In the genomic region with DNA sequence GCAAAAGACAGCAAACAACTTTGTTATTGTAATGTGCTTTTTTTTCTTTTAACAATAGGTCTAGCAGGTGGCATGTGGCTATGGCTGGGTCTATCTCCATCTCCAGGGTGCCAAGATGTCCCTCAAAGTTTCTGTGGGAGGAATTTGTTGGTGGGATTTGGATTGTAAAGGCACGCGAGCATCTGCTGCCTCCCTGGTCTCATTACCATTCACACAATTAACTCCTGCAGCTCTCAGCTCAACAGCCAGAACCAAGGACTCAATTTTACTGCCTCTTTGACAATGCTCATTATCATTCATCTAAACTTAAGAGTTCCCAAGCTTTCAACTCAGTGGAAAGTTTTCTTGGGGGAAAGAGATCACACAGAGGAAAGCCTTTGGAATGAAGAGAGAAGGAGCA, we compare ENCODE assay signal across 19 cellular contexts. TPM values are rescaled to one million over a fixed set of nuclear protein-coding genes. Genes with fewer than 3 reads are reported as not detected.
A peak's percentile ranks its signal among the peaks of the same experiment; 100 is the strongest.
DNase-seq lines count a peak whose midpoint lies in the region; ATAC-seq and TF ChIP-seq lines count a peak whose summit lies in the region.
"Had no signal": no experiment of that assay in that cellular context is flagged by ENCODE, and none has a peak within 500 bp of the region (broad histone marks: within the 10 kb centered on the region; RNA-seq: fewer than 3 reads in every experiment).

No MANE protein-coding gene starts in this region.

- no peaks in the 10 kb centered on the region for H4K20me1 ChIP-seq in IMR-90 (ENCODE audit: insufficient read depth, low read length)

- peaks cover 2% of the 10 kb centered on the region for H3K9me1 ChIP-seq in IMR-90 (ENCODE audit: insufficient read depth, low read length)

- H3K23ac ChIP-seq in IMR-90 (ENCODE audit: low read depth, low read length), result peak overlapping the region; percentile 45; the same call in 1 of the 2 replicates

- H3K4me1 Mint-ChIP-seq in endodermal cell, result peaks cover 34% of the 10 kb centered on the region
- H3K4me1 Mint-ChIP-seq: activated CD4-positive, alpha-beta T cell treated with anti-CD3 and anti-CD28 coated beads, Interleukin-2, amount 10 ng/mL, durations not matched to agents 24 days and 14 days; activated naive CD4-positive, alpha-beta T cell treated with anti-CD3 and anti-CD28 coated beads, Interleukin-2, amount 10 ng/mL, durations not matched to agents 7 days and 5 days had no signal

- no peak overlapping the region for H3K9ac ChIP-seq in IMR-90 (ENCODE audit: low read depth, low read length)
- H3K9ac ChIP-seq in endodermal cell (ENCODE audit: extremely low read depth, low read length, poor library complexity, severe bottlenecking), result no peak overlapping the region

- H4K5ac ChIP-seq in IMR-90 (ENCODE audit: low read depth, low read length), result no peak overlapping the region

- TF ChIP-seq POLR2A in IMR-90 (IDR thresholded peaks at IDR 0.05; ENCODE audit: low read depth, low read length) (no peak), uterus (IDR thresholded peaks at IDR 0.05) (no peak)

- peak overlapping the region; percentile 43 for H2BK20ac ChIP-seq in IMR-90 (ENCODE audit: low read depth, low read length)

- TF ChIP-seq CTCF in IMR-90 (conservative IDR thresholded peaks at IDR 0.05; ENCODE audit: low read depth, low read length) (no peak), endodermal cell (conservative IDR thresholded peaks at IDR 0.05) (no peak), uterus (IDR thresholded peaks at IDR 0.05) (no peak)

- H3K18ac ChIP-seq in IMR-90 (ENCODE audit: low read depth, low read length), result no peak overlapping the region

- POLR2A ChIA-PET in IMR-90 (lab: Charles Lee; ENCODE audit: unreplicated experiment), result no interaction called here

- no peak overlapping the region for H4K8ac ChIP-seq in IMR-90 (ENCODE audit: low read depth in 2 of 2, low read length in 2 of 2)

- H3K9me3 Mint-ChIP-seq in endodermal cell, result no peaks in the 10 kb centered on the region
- H3K9me3 Mint-ChIP-seq: activated CD4-positive, alpha-beta T cell treated with anti-CD3 and anti-CD28 coated beads, Interleukin-2, amount 10 ng/mL, durations not matched to agents 24 days and 14 days; activated naive CD4-positive, alpha-beta T cell treated with anti-CD3 and anti-CD28 coated beads, Interleukin-2, amount 10 ng/mL, durations not matched to agents 7 days and 5 days; mesothelial cell of epicardium had no signal

- TF ChIP-seq RAD21 in IMR-90 (IDR thresholded peaks at IDR 0.05; ENCODE audit: low read length), result no peak

- H3K9me3 ChIP-seq in IMR-90 (ENCODE audit: control insufficient read depth, insufficient read depth, low read length) (no peaks in the 10 kb centered on the region), endodermal cell (ENCODE audit: control insufficient read depth, low read length) (no peaks in the 10 kb centered on the region), mesodermal cell (ENCODE audit: control insufficient read depth, low read length) (peaks cover 3% of the 10 kb centered on the region), uterus (no peaks in the 10 kb centered on the region), right cardiac atrium (ENCODE audit: control insufficient read depth, low read length) (no peaks in the 10 kb centered on the region)
- H3K9me3 ChIP-seq: testis had no signal

- BruUV-seq in IMR-90 (replicated peaks; lab: Mats Ljungman, UMichigan), result no TSS peak

- H3K36me3 ChIP-seq in IMR-90 (ENCODE audit: control insufficient read depth, insufficient read depth, low read length) (no peaks in the 10 kb centered on the region), endodermal cell (ENCODE audit: control insufficient read depth, insufficient read depth, low read length) (no peaks in the 10 kb centered on the region), mesodermal cell (ENCODE audit: control insufficient read depth, insufficient read depth, low read length) (no peaks in the 10 kb centered on the region), uterus (no peaks in the 10 kb centered on the region)

- H2AK5ac ChIP-seq in IMR-90 (ENCODE audit: low read depth, low read length), result no peak overlapping the region

- no peak overlapping the region for H2BK5ac ChIP-seq in IMR-90 (ENCODE audit: low read depth, low read length, poor library complexity, severe bottlenecking)

- H3K4me3 ChIP-seq in IMR-90 (ENCODE audit: insufficient read depth, low read depth, low read length), result no peak overlapping the region
- H3K4me3 ChIP-seq in endodermal cell (ENCODE audit: low read length), result no peak overlapping the region
- no peak overlapping the region for H3K4me3 ChIP-seq in mesodermal cell (ENCODE audit: extremely low read depth, insufficient read depth, low read length, poor library complexity, severe bottlenecking)
- H3K4me3 ChIP-seq in uterus, result no peak overlapping the region
- H3K4me3 ChIP-seq in right cardiac atrium (ENCODE audit: low read length), result no peak overlapping the region
- H3K4me3 ChIP-seq: PC-9 had no signal

- H3K79me1 ChIP-seq in IMR-90 (ENCODE audit: low read depth in 1 of 2, low read length in 2 of 2), result no peaks in the 10 kb centered on the region

- H2BK120ac ChIP-seq in IMR-90 (ENCODE audit: low read depth, low read length), result 0 out of 2 replicates have a peak overlapping the region, but pooled peaks have one; percentile 49

- H3K14ac ChIP-seq in IMR-90 (replicated peaks; ENCODE audit: low read depth, low read length), result peak overlapping the region; percentile 73; the same call in 1 of the 2 replicates

- no peaks in the 10 kb centered on the region for H3K36me3 Mint-ChIP-seq in endodermal cell (ENCODE audit: low read depth)
- H3K36me3 Mint-ChIP-seq: activated naive CD4-positive, alpha-beta T cell treated with anti-CD3 and anti-CD28 coated beads, Interleukin-2, amount 10 ng/mL, durations not matched to agents 7 days and 5 days; mesothelial cell of epicardium had no signal

- no CpG with 5 or more reads among the region's 2 CpGs for WGBS in IMR-90 (ENCODE audit: extremely low coverage in 2 of 2, insufficient read length in 1 of 2), 2 experiments
- 13% methylated on average over 2 of the region's 2 CpGs; no CpG with 5 or more reads in 1 of the 2 experiments for WGBS in endodermal cell (ENCODE audit: insufficient coverage in 1 of 2, insufficient read length in 1 of 2), 2 experiments
- WGBS in mesodermal cell (ENCODE audit: insufficient coverage in 2 of 2), 2 experiments, result no CpG with 5 or more reads among the region's 2 CpGs
- 56% methylated on average over 2 of the region's 2 CpGs for WGBS in right cardiac atrium

- intact Hi-C loops in IMR-90 (cut with micrococcal nuclease), result no loop called here
- intact Hi-C loops in uterus (cut with DNase I; ENCODE audit: low total_unique reads), result no loop called here
- intact Hi-C loops in right cardiac atrium (cut with DNase I), result no loop called here

- no peak overlapping the region for H3K4me3 Mint-ChIP-seq in endodermal cell
- H3K4me3 Mint-ChIP-seq: activated CD4-positive, alpha-beta T cell treated with anti-CD3 and anti-CD28 coated beads, Interleukin-2, amount 10 ng/mL, durations not matched to agents 24 days and 14 days; activated naive CD4-positive, alpha-beta T cell treated with anti-CD3 and anti-CD28 coated beads, Interleukin-2, amount 10 ng/mL, durations not matched to agents 7 days and 5 days; mesothelial cell of epicardium had no signal

- in situ Hi-C loops in IMR-90 (cut with MboI; ENCODE audit: low sequenced_read_pairs), result loop anchor here (25.0 kb wide), 2 partner anchors 644 to 1144 kb away; no protein-coding TSS in a partner anchor

- H3K27me3 ChIP-seq in IMR-90 (ENCODE audit: control insufficient read depth, insufficient read depth, low read length) (no peaks in the 10 kb centered on the region), endodermal cell (ENCODE audit: control insufficient read depth, insufficient read depth, low read length, poor library complexity, severe bottlenecking) (no peaks in the 10 kb centered on the region), uterus (no peaks in the 10 kb centered on the region), right cardiac atrium (ENCODE audit: control insufficient read depth, insufficient read depth) (no peaks in the 10 kb centered on the region)
- H3K27me3 ChIP-seq: testis had no signal

- no peak for ATAC-seq in IMR-90 (ENCODE audit: low read depth)
- no peak for ATAC-seq in right cardiac atrium

- H3K27ac ChIP-seq in IMR-90 (ENCODE audit: insufficient read depth, low read length) (no peak overlapping the region), endodermal cell (ENCODE audit: low read depth, low read length) (peak overlapping the region; percentile 96), mesodermal cell (ENCODE audit: low read depth, low read length, severe bottlenecking) (peak overlapping the region; percentile 7), uterus (peak overlapping the region; percentile 78 to 85), right cardiac atrium (ENCODE audit: low read length) (no peak overlapping the region)
- H3K27ac ChIP-seq: PC-9 had no signal

- H2AFZ ChIP-seq in IMR-90 (replicated peaks; ENCODE audit: low read length, poor library complexity), result no peak overlapping the region

- no peaks in the 10 kb centered on the region for H3K27me3 Mint-ChIP-seq in endodermal cell (ENCODE audit: insufficient read depth)
- H3K27me3 Mint-ChIP-seq: activated CD4-positive, alpha-beta T cell treated with anti-CD3 and anti-CD28 coated beads, Interleukin-2, amount 10 ng/mL, durations not matched to agents 24 days and 14 days; activated naive CD4-positive, alpha-beta T cell treated with anti-CD3 and anti-CD28 coated beads, Interleukin-2, amount 10 ng/mL, durations not matched to agents 7 days and 5 days had no signal

- H3K27ac Mint-ChIP-seq in endodermal cell, result peak overlapping the region; percentile 70
- H3K27ac Mint-ChIP-seq: activated CD4-positive, alpha-beta T cell treated with anti-CD3 and anti-CD28 coated beads, Interleukin-2, amount 10 ng/mL, durations not matched to agents 24 days and 14 days; activated naive CD4-positive, alpha-beta T cell treated with anti-CD3 and anti-CD28 coated beads, Interleukin-2, amount 10 ng/mL, durations not matched to agents 7 days and 5 days had no signal

- CTCF ChIA-PET in IMR-90 (lab: Yijun Ruan, JAX), result no interaction called here

- H2AK9ac ChIP-seq in IMR-90 (replicated peaks; ENCODE audit: low read depth, low read length, poor library complexity), result peak overlapping the region; percentile 25

- dilution Hi-C loops in IMR-90 (cut with HindIII; ENCODE audit: low sequenced_read_pairs, unreplicated experiment), result no loop called here

- H2BK15ac ChIP-seq in IMR-90 (ENCODE audit: low read depth, low read length), result no peak overlapping the region

- no peak overlapping the region for H3K56ac ChIP-seq in IMR-90 (ENCODE audit: extremely low read depth, insufficient read depth, low read length)

- DNase-seq in IMR-90 (no peak), endodermal cell (peak; percentile 78), uterus (no peak), dermis blood vessel endothelial cell (no peak), GDM1 (lab: John Stamatoyannopoulos, UW) (no peak), right cardiac atrium (no peak)
- DNase-seq: activated CD4-positive, alpha-beta T cell treated with anti-CD3 and anti-CD28 coated beads, Interleukin-2, amount 10 ng/mL, durations not matched to agents 24 days and 14 days; activated naive CD4-positive, alpha-beta T cell treated with anti-CD3 and anti-CD28 coated beads, Interleukin-2, amount 10 ng/mL, durations not matched to agents 7 days and 5 days; activated T-cell treated with anti-CD3 and anti-CD28 coated beads, Interleukin-2, amount 50 U/mL, for 1 hour; GF-D8; NCI-H2081; NCI-H524 treated with DMSO at 0.1 percent for 48 hours; occipital lobe; PC-9; stimulated activated CD4-positive, alpha-beta T cell treated with anti-CD3 and anti-CD28 coated beads, Interleukin-4, amount 100 ng/mL, for 4 hours; stimulated activated CD8-positive, alpha-beta memory T cell treated with anti-CD3 and anti-CD28 coated beads, Interleukin-4, amount 100 ng/mL, for 48 hours; testis had no signal

- no peak overlapping the region for H3K4me2 ChIP-seq in IMR-90 (ENCODE audit: low read depth, low read length)

- H3K4me1 ChIP-seq in IMR-90 (ENCODE audit: control insufficient read depth, insufficient read depth, low read length) (peaks cover 4% of the 10 kb centered on the region; the same call in 1 of the 2 replicates), endodermal cell (ENCODE audit: control insufficient read depth, insufficient read depth, low read length) (peaks cover 8% of the 10 kb centered on the region), mesodermal cell (ENCODE audit: control insufficient read depth, insufficient read depth, low read length, poor library complexity, severe bottlenecking) (peaks cover 9% of the 10 kb centered on the region), uterus (peaks cover 0 to 4% of the 10 kb centered on the region in 2 donors), right cardiac atrium (ENCODE audit: control insufficient read depth, insufficient read depth, low read length) (peaks cover 4% of the 10 kb centered on the region)
- H3K4me1 ChIP-seq: testis had no signal

- peak overlapping the region; percentile 28; the same call in 1 of the 2 replicates for H4K91ac ChIP-seq in IMR-90 (ENCODE audit: insufficient read depth, low read depth, low read length)

- H3K4ac ChIP-seq in IMR-90 (ENCODE audit: low read depth, low read length), result no peak overlapping the region; the same call in 1 of the 2 replicates

RNA-seq across cellular contexts. Expression of a gene that starts 10.9 kb away (rescaled TPM):
- total RNA-seq in IMR-90 (2012; rRNA removed) (108 and 119 TPM in 2 replicates), endodermal cell (1 to 10 TPM; 8.1 to 9.2 TPM), uterus (100 to 1,000 TPM in 2 of 4 donors, 10 to 100 TPM in 2; 27.5 to 258 (median 107) TPM), dermis blood vessel endothelial cell (0.19 and 1.7 TPM in 2 replicates), right cardiac atrium (1 to 10 TPM; 2.7 to 6.4 (median 4.5) TPM)
- polyA plus RNA-seq in IMR-90 (2012; rRNA removed) (39.6 and 41.3 TPM in 2 replicates), right cardiac atrium (2.4 TPM)
- polyA plus RNA-seq in IMR-90 (2012; cell fraction: cytosol; rRNA removed), result 26.6 and 28.8 TPM in 2 replicates
- 30.4 and 37.3 TPM in 2 replicates for polyA plus RNA-seq in IMR-90 (2012; cell fraction: nucleus; rRNA removed; ENCODE audit: low replicate concordance)
- polyA plus RNA-seq in endodermal cell (2013, experiment 1 of 2), result 97.7 TPM
- 81.0 TPM for polyA plus RNA-seq in endodermal cell (2013, experiment 2 of 2)
- polyA plus RNA-seq in mesodermal cell (2013, experiment 1 of 2), result 47.9 TPM
- polyA plus RNA-seq in mesodermal cell (2013, experiment 2 of 2), result 43.3 TPM
- total RNA-seq: activated CD4-positive, alpha-beta T cell treated with anti-CD3 and anti-CD28 coated beads, Interleukin-2, amount 10 ng/mL, durations not matched to agents 24 days and 14 days had no signal

Comparison
In these comparisons a context has a peak if more than half of its experiments do, and no peak if none do; other contexts are left out.
1. H3K27ac ChIP-seq: peak in endodermal cell (single experiment), mesodermal cell (single experiment) and uterus (2 of 2); none in IMR-90 (single experiment) and right cardiac atrium (single experiment).